11 cellular contexts compared by ENCODE assay signal in the genomic region with DNA sequence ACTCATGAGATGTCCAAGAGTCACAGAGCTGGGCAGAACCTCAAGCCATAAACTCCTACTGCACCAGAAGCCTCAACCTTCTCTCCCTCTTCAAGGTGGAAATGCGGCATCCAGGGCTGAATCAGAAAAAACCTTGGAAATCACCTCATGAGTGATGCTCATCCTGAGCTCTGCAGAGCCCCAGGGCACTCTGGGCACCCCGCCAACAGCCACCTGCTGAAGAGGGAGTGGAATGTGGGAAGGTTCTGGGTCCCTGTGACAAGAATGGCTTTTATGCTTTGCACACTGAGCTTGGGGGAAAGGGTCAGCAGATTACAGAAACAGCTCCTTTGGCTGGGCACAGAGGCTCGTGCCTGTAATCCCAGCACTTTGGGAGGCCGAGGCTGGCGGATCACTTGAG. TPM values are rescaled to one million over a fixed set of nuclear protein-coding genes. Genes with fewer than 3 reads are reported as not detected.
DNase-seq lines count a peak whose midpoint lies in the region; ATAC-seq, FAIRE-seq and TF ChIP-seq lines count a peak whose summit lies in the region.
"Had no signal": no experiment of that assay in that cellular context is flagged by ENCODE, and none has a peak within 500 bp of the region (broad histone marks: within the 10 kb centered on the region; RNA-seq: fewer than 3 reads in every experiment).

No MANE protein-coding gene starts in this region.

- no peaks in the 10 kb centered on the region for H3F3A ChIP-seq in smooth muscle cell (ENCODE audit: low read depth)

- H2AFZ ChIP-seq in smooth muscle cell (ENCODE audit: low read depth), result no peak overlapping the region

- H3K27ac Mint-ChIP-seq in Calu3 (ENCODE audit: unreplicated experiment), result peak overlapping the region; percentile 57
- H3K27ac Mint-ChIP-seq: brain had no signal

- BruUV-seq in Calu3 (replicated peaks; lab: Mats Ljungman, UMichigan), result no TSS peak

- no peaks in the 10 kb centered on the region for H3K4me1 ChIP-seq in smooth muscle cell (ENCODE audit: low read depth)
- H3K4me1 ChIP-seq: right lobe of liver had no signal

- H3K36me3 ChIP-seq in MG63 (no peaks in the 10 kb centered on the region; the same call in 1 of the 2 replicates), smooth muscle cell (ENCODE audit: low read depth) (no peaks in the 10 kb centered on the region)

- H3K27me3 Mint-ChIP-seq in Calu3 (ENCODE audit: unreplicated experiment), result no peaks in the 10 kb centered on the region
- H3K27me3 Mint-ChIP-seq: brain had no signal

- H3K36me3 Mint-ChIP-seq in Calu3 (ENCODE audit: insufficient read depth, unreplicated experiment), result peaks cover 45% of the 10 kb centered on the region

- H3K4me3 Mint-ChIP-seq in Calu3 (ENCODE audit: low read depth, unreplicated experiment), result no peak overlapping the region
- H3K4me3 Mint-ChIP-seq: brain had no signal

- H3K9me3 ChIP-seq in MG63, result no peaks in the 10 kb centered on the region
- no peaks in the 10 kb centered on the region for H3K9me3 ChIP-seq in smooth muscle cell (replicated peaks; ENCODE audit: low read depth)
- H3K9me3 ChIP-seq: right lobe of liver had no signal

- H3K4me3 ChIP-seq in MG63 (no peak overlapping the region), smooth muscle cell (no peak overlapping the region)
- H3K4me3 ChIP-seq: right lobe of liver had no signal

- 95% methylated on average over 5 of the region's 5 CpGs for WGBS in smooth muscle cell (ENCODE audit: low lambda C conversion rate)

- no peak overlapping the region for H3K9ac ChIP-seq in smooth muscle cell (ENCODE audit: low read depth)

- no peak overlapping the region for H3K27ac ChIP-seq in smooth muscle cell (ENCODE audit: low read depth)
- H3K27ac ChIP-seq: right lobe of liver had no signal

- H3K4me1 Mint-ChIP-seq in Calu3 (ENCODE audit: low read depth, unreplicated experiment), result peaks cover 9% of the 10 kb centered on the region
- H3K4me1 Mint-ChIP-seq: brain had no signal

- H3K79me2 ChIP-seq in smooth muscle cell (ENCODE audit: low read depth), result no peaks in the 10 kb centered on the region

- FAIRE-seq in frontal cortex (lab: Jason Lieb, UNC), result no peak

- CTCF ChIA-PET in Calu3 (lab: Charles Lee), result interaction anchor here (0.6 to 1.4 kb wide), 6 partner anchors 9 to 649 kb away, joined by 3 to 6 read pairs (median 4); no protein-coding TSS in a partner anchor

- no peaks in the 10 kb centered on the region for H3K9me3 Mint-ChIP-seq in Calu3 (ENCODE audit: low read depth, unreplicated experiment)
- H3K9me3 Mint-ChIP-seq: brain had no signal

- H4K20me1 ChIP-seq in smooth muscle cell (ENCODE audit: low read depth), result no peaks in the 10 kb centered on the region

- H3K27me3 ChIP-seq in MG63, result no peaks in the 10 kb centered on the region
- H3K27me3 ChIP-seq in smooth muscle cell (ENCODE audit: low read depth), result no peaks in the 10 kb centered on the region
- H3K27me3 ChIP-seq: right lobe of liver had no signal

- no peak overlapping the region for H3K4me2 ChIP-seq in smooth muscle cell

- intact Hi-C loops in Calu3 (cut with micrococcal nuclease; ENCODE audit: unreplicated experiment), result no loop called here

- ATAC-seq in HG02763 (IDR thresholded peaks at IDR 0.05; ENCODE audit: unreplicated experiment), result no peak

- TF ChIP-seq CTCF in Calu3 (IDR thresholded peaks at IDR 0.05; ENCODE audit: unreplicated experiment) (no peak), smooth muscle cell (IDR thresholded peaks at IDR 0.05; ENCODE audit: borderline replicate concordance, insufficient read depth, poor library complexity, severe bottlenecking) (no peak)

- DNase-seq in Calu3, result peak; percentile 96
- peak; percentile 40 for DNase-seq in MG63
- DNase-seq in SHP77 (lab: John Stamatoyannopoulos, UW), result peak; percentile 27 to 33
- DNase-seq in kidney tubule cell (ENCODE audit: low spot score), result peak; percentile 89
- DNase-seq in frontal cortex (ENCODE audit: low spot score in 2 of 2), result no peak
- no peak for DNase-seq in smooth muscle cell (lab: John Stamatoyannopoulos, UW; ENCODE audit: unreplicated experiment)
- DNase-seq in AG08396 (ENCODE audit: low spot score), result no peak
- DNase-seq: activated CD8-positive, alpha-beta memory T cell treated with anti-CD3 and anti-CD28 coated beads, Interleukin-2, amount 50 U/mL, for 4 hours had no signal

RNA-seq across cellular contexts. Expression of gene NUDT1, which starts 18.8 kb away (rescaled TPM):
- total RNA-seq in Calu3 (2022), result 52.2 and 65.6 TPM in 2 replicates
- total RNA-seq in MG63 (2014; rRNA removed; shearing (Covaris generic); ENCODE audit: low replicate concordance), result 46.6 and 68.4 TPM in 2 replicates
- total RNA-seq in frontal cortex, result 15.5 TPM
- total RNA-seq in smooth muscle cell, result 17.8 and 20.7 TPM in 2 replicates
- 46.0 and 51.2 TPM in 2 replicates for polyA plus RNA-seq in smooth muscle cell

RNA-seq across cellular contexts. Expression of gene MRM2, which starts 18.8 kb away (rescaled TPM):
- 60.1 and 64.3 TPM in 2 replicates for total RNA-seq in Calu3 (2022)
- total RNA-seq in MG63 (2014; rRNA removed; shearing (Covaris generic); ENCODE audit: low replicate concordance), result 28.0 and 32.2 TPM in 2 replicates
- 15.9 TPM for total RNA-seq in frontal cortex
- total RNA-seq in smooth muscle cell, result 13.0 and 17.1 TPM in 2 replicates
- 30.8 and 34.8 TPM in 2 replicates for polyA plus RNA-seq in smooth muscle cell

RNA-seq across cellular contexts. Expression of gene MAD1L1, which starts 28.1 kb away (rescaled TPM):
- total RNA-seq in Calu3 (2022) (85.2 and 86.0 TPM in 2 replicates), frontal cortex (37.1 TPM), smooth muscle cell (25.0 and 60.7 TPM in 2 replicates)
- total RNA-seq in MG63 (2014; rRNA removed; shearing (Covaris generic); ENCODE audit: low replicate concordance), result 58.7 and 65.1 TPM in 2 replicates
- polyA plus RNA-seq in smooth muscle cell, result 33.4 and 38.4 TPM in 2 replicates

RNA-seq across cellular contexts. Expression of gene SNX8, which starts 53.4 kb away (rescaled TPM):
- total RNA-seq in Calu3 (2022), result 57.0 and 70.3 TPM in 2 replicates
- total RNA-seq in MG63 (2014; rRNA removed; shearing (Covaris generic); ENCODE audit: low replicate concordance), result 14.3 and 26.8 TPM in 2 replicates
- 3.3 TPM for total RNA-seq in frontal cortex
- total RNA-seq in smooth muscle cell, result 12.8 and 49.9 TPM in 2 replicates
- 46.9 and 56.4 TPM in 2 replicates for polyA plus RNA-seq in smooth muscle cell

Comparison
In these comparisons a context has a peak if more than half of its experiments do, and no peak if none do; other contexts are left out.
1. DNase-seq: peak in Calu3 (single experiment), MG63 (single experiment), SHP77 (2 of 2) and kidney tubule cell (single experiment); none in frontal cortex (0 of 2), smooth muscle cell (single experiment) and AG08396 (single experiment).